ENCODE assay signal across 10 cellular contexts in genomic region chr5:61163905-61164304, GRCh38. TPM values are rescaled to one million over a fixed set of nuclear protein-coding genes. Genes with fewer than 3 reads are reported as not detected.
DNase-seq lines count a peak whose midpoint lies in the region; ATAC-seq and TF ChIP-seq lines count a peak whose summit lies in the region.
"Had no signal": no experiment of that assay in that cellular context is flagged by ENCODE, and none has a peak within 500 bp of the region (broad histone marks: within the 10 kb centered on the region; RNA-seq: fewer than 3 reads in every experiment).

No MANE protein-coding gene starts in this region.

- no peaks in the 10 kb centered on the region for H4K20me1 ChIP-seq in DOHH2 (ENCODE audit: control insufficient read depth, insufficient read depth, low read depth, low read length)

- H3K27ac ChIP-seq in A673 (ENCODE audit: low read depth, low read length, poor library complexity, severe bottlenecking) (no peak overlapping the region), DOHH2 (ENCODE audit: low read depth, low read length) (no peak overlapping the region)
- H3K27ac ChIP-seq: KMS-11 had no signal

- no peak overlapping the region for H3K27ac Mint-ChIP-seq in activated T-helper 17 cell treated with anti-CD3 and anti-CD28 coated beads, Interleukin-2, amount 50 U/mL, for 72 hours
- H3K27ac Mint-ChIP-seq in memory B cell, result no peak overlapping the region

- peaks cover 15% of the 10 kb centered on the region for H3K4me1 Mint-ChIP-seq in activated T-helper 17 cell treated with anti-CD3 and anti-CD28 coated beads, Interleukin-2, amount 50 U/mL, for 72 hours
- peaks cover 13% of the 10 kb centered on the region for H3K4me1 Mint-ChIP-seq in memory B cell

- BruUV-seq in A673 (replicated peaks; lab: Mats Ljungman, UMichigan), result no TSS peak

- POLR2A ChIA-PET in A673 (lab: Charles Lee; ENCODE audit: low non-redundant PET), result interaction anchor here (0.7 kb wide), 1 partner anchor 246 kb away, joined by 9 read pairs; no protein-coding TSS in a partner anchor

- H3K9me2 ChIP-seq in DOHH2 (replicated peaks; ENCODE audit: control insufficient read depth, low read length), result no peaks in the 10 kb centered on the region

- H3K9me3 Mint-ChIP-seq in activated T-helper 17 cell treated with anti-CD3 and anti-CD28 coated beads, Interleukin-2, amount 50 U/mL, for 72 hours, result peaks cover 4% of the 10 kb centered on the region
- no peaks in the 10 kb centered on the region for H3K9me3 Mint-ChIP-seq in memory B cell

- H3K9me3 ChIP-seq in A673 (ENCODE audit: low read depth, low read length, poor library complexity, severe bottlenecking) (no peaks in the 10 kb centered on the region), DOHH2 (ENCODE audit: control insufficient read depth, insufficient read depth, low read length) (peaks cover 3% of the 10 kb centered on the region; the same call in 1 of the 2 replicates)

- CTCF ChIA-PET in A673 (lab: Charles Lee), result no interaction called here

- peaks cover 37% of the 10 kb centered on the region for H3K79me2 ChIP-seq in DOHH2 (ENCODE audit: control insufficient read depth, low read length)

- peaks cover 22% of the 10 kb centered on the region for H3K36me3 ChIP-seq in A673 (ENCODE audit: insufficient read depth, low read length, poor library complexity, severe bottlenecking)
- H3K36me3 ChIP-seq in DOHH2 (ENCODE audit: control insufficient read depth, low read length), result peaks cover 26% of the 10 kb centered on the region

- peaks cover 23% of the 10 kb centered on the region for H3K4me1 ChIP-seq in A673 (ENCODE audit: insufficient read depth, low read length, poor library complexity, severe bottlenecking)
- H3K4me1 ChIP-seq in DOHH2 (ENCODE audit: control insufficient read depth, low read length), result peaks cover 25% of the 10 kb centered on the region

- intact Hi-C loops in A673 (cut with micrococcal nuclease; ENCODE audit: unreplicated experiment), result loop anchor here (5.0 to 10.0 kb wide), 4 partner anchors 107 to 768 kb away; no protein-coding TSS in a partner anchor

- no peak for ATAC-seq in activated T-helper 17 cell treated with anti-CD3 and anti-CD28 coated beads, Interleukin-2, amount 50 U/mL, for 72 hours (replicated peaks)
- ATAC-seq in memory B cell (ENCODE audit: low read depth), result no peak
- ATAC-seq in GM21390 (IDR thresholded peaks at IDR 0.05; ENCODE audit: unreplicated experiment), result no peak

- no peaks in the 10 kb centered on the region for H3F3A ChIP-seq in DOHH2 (ENCODE audit: control insufficient read depth, insufficient read depth)

- H3K4me2 ChIP-seq in DOHH2 (ENCODE audit: low read length), result peak overlapping the region; percentile 72; the same call in 1 of the 2 replicates

- no peaks in the 10 kb centered on the region for H3K27me3 Mint-ChIP-seq in activated T-helper 17 cell treated with anti-CD3 and anti-CD28 coated beads, Interleukin-2, amount 50 U/mL, for 72 hours
- no peaks in the 10 kb centered on the region for H3K27me3 Mint-ChIP-seq in memory B cell

- H3K27me3 ChIP-seq in A673 (replicated peaks; ENCODE audit: insufficient read depth, low read depth, low read length, poor library complexity) (no peaks in the 10 kb centered on the region), DOHH2 (ENCODE audit: control insufficient read depth, low read length) (no peaks in the 10 kb centered on the region)

- H3K4me3 Mint-ChIP-seq in activated T-helper 17 cell treated with anti-CD3 and anti-CD28 coated beads, Interleukin-2, amount 50 U/mL, for 72 hours, result peak overlapping the region; percentile 99
- H3K4me3 Mint-ChIP-seq in memory B cell, result peak overlapping the region; percentile 14

- DNase-seq in A673 (ENCODE audit: low spot score) (no peak), memory B cell (ENCODE audit: low spot score in 2 of 2) (no peak), NCI-H226 (no peak), NCI-H187 treated with DMSO at 0.1 percent for 48 hours (lab: John Stamatoyannopoulos, UW) (no peak), NCI-H1930 (lab: John Stamatoyannopoulos, UW) (no peak)
- DNase-seq: SHP77 had no signal

- TF ChIP-seq CTCF in A673 (conservative IDR thresholded peaks at IDR 0.05; ENCODE audit: low read depth, low read length) (no peak), DOHH2 (IDR thresholded peaks at IDR 0.05; ENCODE audit: low read depth, low read length, poor library complexity, severe bottlenecking) (no peak)

- H3K4me3 ChIP-seq in A673 (ENCODE audit: low read depth, low read length, poor library complexity, severe bottlenecking) (peak overlapping the region; percentile 98), DOHH2 (ENCODE audit: low read length) (no peak overlapping the region)

- peaks cover 44% of the 10 kb centered on the region for H3K36me3 Mint-ChIP-seq in activated T-helper 17 cell treated with anti-CD3 and anti-CD28 coated beads, Interleukin-2, amount 50 U/mL, for 72 hours (ENCODE audit: low read depth)
- peaks cover 14% of the 10 kb centered on the region for H3K36me3 Mint-ChIP-seq in memory B cell

RNA-seq across cellular contexts. Expression of gene SMIM15, which starts 1.6 kb away (rescaled TPM):
- total RNA-seq in A673 (2021), result 78.7 and 93.5 TPM in 2 replicates
- total RNA-seq in activated T-helper 17 cell treated with anti-CD3 and anti-CD28 coated beads, Interleukin-2, amount 50 U/mL, for 72 hours, result 10 to 100 TPM; 50.6 to 72.0 TPM
